14 cellular contexts compared by ENCODE assay signal in the genomic region with DNA sequence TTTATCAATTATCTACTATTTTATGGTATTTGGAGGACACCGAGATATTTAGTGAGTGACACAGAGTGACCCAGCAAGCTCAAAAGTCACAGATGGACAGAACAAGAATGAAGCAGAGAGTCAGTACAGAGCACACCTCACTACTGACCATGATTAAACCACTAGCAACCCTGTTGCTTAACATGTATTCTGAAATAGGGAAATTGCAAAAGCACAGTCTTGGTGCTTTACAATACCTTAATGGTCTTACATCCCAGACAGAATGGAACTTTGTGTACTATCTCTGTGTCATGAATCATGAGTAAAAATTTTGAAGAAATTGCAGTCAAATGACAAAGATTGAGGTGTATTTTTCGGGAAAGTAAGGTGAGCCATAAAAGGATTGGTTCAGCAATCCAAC. TPM values are rescaled to one million over a fixed set of nuclear protein-coding genes. Genes with fewer than 3 reads are reported as not detected.
DNase-seq lines count a peak whose midpoint lies in the region; ATAC-seq, FAIRE-seq and TF ChIP-seq lines count a peak whose summit lies in the region.
"Had no signal": no experiment of that assay in that cellular context is flagged by ENCODE, and none has a peak within 500 bp of the region (broad histone marks: within the 10 kb centered on the region; RNA-seq: fewer than 3 reads in every experiment).

No MANE protein-coding gene starts in this region.

- WGBS in right lobe of liver (ENCODE audit: insufficient coverage, low coverage, low lambda C conversion rate, missing lambda C conversion rate), result 14% methylated on average over 2 of the region's 2 CpGs
- 4% methylated on average over 2 of the region's 2 CpGs for WGBS in HepG2 (ENCODE audit: low lambda C conversion rate)
- WGBS in transverse colon (ENCODE audit: low coverage in 1 of 2), 2 donors, result 61 to 68% methylated on average over 2 of the region's 2 CpGs

- no peaks in the 10 kb centered on the region for H4K20me1 ChIP-seq in HepG2 (ENCODE audit: insufficient read depth, low read length)

- no peaks in the 10 kb centered on the region for H3K27me3 ChIP-seq in right lobe of liver
- no peaks in the 10 kb centered on the region for H3K27me3 ChIP-seq in HepG2 (ENCODE audit: control insufficient read depth in 1 of 2, insufficient read depth in 2 of 2, low read length in 2 of 2)
- no peaks in the 10 kb centered on the region for H3K27me3 ChIP-seq in upper lobe of right lung
- no peaks in the 10 kb centered on the region for H3K27me3 ChIP-seq in transverse colon
- H3K27me3 ChIP-seq: gastrocnemius medialis had no signal

- no peak overlapping the region for H3K4me2 ChIP-seq in HepG2 (ENCODE audit: low read depth, low read length)

- H3K9me3 ChIP-seq in right lobe of liver (no peaks in the 10 kb centered on the region), HepG2 (ENCODE audit: low read length) (no peaks in the 10 kb centered on the region), upper lobe of right lung (no peaks in the 10 kb centered on the region), transverse colon (no peaks in the 10 kb centered on the region)
- H3K9me3 ChIP-seq: gastrocnemius medialis had no signal

- POLR2A ChIA-PET in HepG2 (lab: Yijun Ruan, JAX), result no interaction called here

- no peak for TF ChIP-seq CTCF in right lobe of liver (IDR thresholded peaks at IDR 0.05)
- no peak for TF ChIP-seq CTCF in HepG2 (CRISPR knock-in tag; IDR thresholded peaks at IDR 0.05)
- TF ChIP-seq CTCF in epithelial cell of esophagus (IDR thresholded peaks at IDR 0.05; ENCODE audit: insufficient read depth, low read depth, low read length, missing control alignments), result no peak
- TF ChIP-seq CTCF in upper lobe of right lung (IDR thresholded peaks at IDR 0.05), result no peak
- no peak for TF ChIP-seq CTCF in transverse colon (IDR thresholded peaks at IDR 0.05)

- TF ChIP-seq POLR2A in right lobe of liver (IDR thresholded peaks at IDR 0.05) (no peak), HepG2 (IDR thresholded peaks at IDR 0.05; ENCODE audit: insufficient read depth in 1 of 2, low read depth in 2 of 2, low read length in 2 of 2) (no peak), transverse colon (IDR thresholded peaks at IDR 0.05) (no peak)

- in situ Hi-C loops in HepG2 (cut with HindIII; ENCODE audit: extremely low pct_ligation_motif_present, low pct_unique_long_range_greater_than_20kb), result no loop called here
- in situ Hi-C loops in transverse colon (cut with MboI; ENCODE audit: low pct_ligation_motif_present in 1 of 4, low pct_unique_long_range_greater_than_20kb in 1 of 4, low sequenced_read_pairs in 3 of 4), result no loop called here

- H3K27ac ChIP-seq in right lobe of liver, result no peak overlapping the region
- no peak overlapping the region for H3K27ac ChIP-seq in HepG2 (ENCODE audit: extremely low read length, insufficient read depth, low read length)
- H3K27ac ChIP-seq in upper lobe of right lung, result no peak overlapping the region
- H3K27ac ChIP-seq in transverse colon, result peak overlapping the region in 1 of 4 donors; percentile 38
- H3K27ac ChIP-seq: gastrocnemius medialis had no signal

- CTCF ChIA-PET in HepG2 (lab: Yijun Ruan, JAX; ENCODE audit: low intra/inter-chr PET ratio, low total read pairs), result no interaction called here

- no peak for TF ChIP-seq EP300 in HepG2 (IDR thresholded peaks at IDR 0.05; ENCODE audit: low read depth in 2 of 2, low read length in 2 of 2)
- TF ChIP-seq EP300 in HepG2 (CRISPR knock-in tag; IDR thresholded peaks at IDR 0.05; ENCODE audit: borderline replicate concordance), result no peak
- no peak for TF ChIP-seq EP300 in transverse colon (IDR thresholded peaks at IDR 0.05; ENCODE audit: low read depth)

- H2AFZ ChIP-seq in HepG2 (ENCODE audit: low read length), result no peak overlapping the region

- no peaks in the 10 kb centered on the region for H3K36me3 ChIP-seq in right lobe of liver
- H3K36me3 ChIP-seq in HepG2 (replicated peaks in 1 of 2; ENCODE audit: control insufficient read depth in 1 of 2, insufficient read depth in 2 of 2, low read length in 2 of 2), result no peaks in the 10 kb centered on the region
- no peaks in the 10 kb centered on the region for H3K36me3 ChIP-seq in upper lobe of right lung
- no peaks in the 10 kb centered on the region for H3K36me3 ChIP-seq in transverse colon
- H3K36me3 ChIP-seq: gastrocnemius medialis had no signal

- no peaks in the 10 kb centered on the region for H3K4me1 ChIP-seq in right lobe of liver
- H3K4me1 ChIP-seq in HepG2 (ENCODE audit: insufficient read depth, low read length), result no peaks in the 10 kb centered on the region
- H3K4me1 ChIP-seq in upper lobe of right lung, result no peaks in the 10 kb centered on the region
- no peaks in the 10 kb centered on the region for H3K4me1 ChIP-seq in transverse colon
- H3K4me1 ChIP-seq: gastrocnemius medialis had no signal

- DNase-seq in right lobe of liver (no peak), HepG2 (ENCODE audit: low spot score) (no peak), SKM-1 treated with dmso at 0.1 percent for 144 hours (lab: John Stamatoyannopoulos, UW; ENCODE audit: unreplicated experiment) (peak; percentile 90), epithelial cell of esophagus (ENCODE audit: low read depth) (peak; percentile 32), upper lobe of right lung (no peak), transverse colon (no peak), HUDEP-2 (lab: John Stamatoyannopoulos, UW; ENCODE audit: unreplicated experiment in 76 of 76) (no peak)
- no peak for DNase-seq in stimulated activated CD4-positive, alpha-beta T cell treated with anti-CD3 and anti-CD28 coated beads, Interleukin-15, amount 100 ng/mL, for 24 hours
- DNase-seq: activated CD4-positive, CD25-positive, alpha-beta regulatory T cell; dermis blood vessel endothelial cell; gastrocnemius medialis; SHP77 had no signal

- no peak for TF ChIP-seq RAD21 in HepG2 (CRISPR knock-in tag; IDR thresholded peaks at IDR 0.05)

- H3K4me3 ChIP-seq in right lobe of liver, result no peak overlapping the region
- H3K4me3 ChIP-seq in HepG2 (replicated peaks in 1 of 3; ENCODE audit: insufficient read depth in 1 of 3, low read depth in 2 of 3, low read length in 3 of 3), result no peak overlapping the region
- H3K4me3 ChIP-seq in epithelial cell of esophagus (ENCODE audit: low read length), result no peak overlapping the region
- no peak overlapping the region for H3K4me3 ChIP-seq in upper lobe of right lung
- no peak overlapping the region for H3K4me3 ChIP-seq in transverse colon
- H3K4me3 ChIP-seq: gastrocnemius medialis had no signal

- intact Hi-C loops in right lobe of liver (cut with DNase I) (no loop called here), HepG2 (cut with micrococcal nuclease; ENCODE audit: unreplicated experiment) (no loop called here), upper lobe of right lung (cut with DNase I) (no loop called here), transverse colon (cut with DNase I; ENCODE audit: low total_unique reads) (no loop called here)

- no peak overlapping the region for H3K9ac ChIP-seq in HepG2 (ENCODE audit: insufficient read depth, low read depth, low read length)

- ATAC-seq in right lobe of liver (peak; percentile 43 to 62 (median 53)), HepG2 (no peak), upper lobe of right lung (peak; percentile 88)
- ATAC-seq: gastrocnemius medialis had no signal

- no peaks in the 10 kb centered on the region for H3K79me2 ChIP-seq in HepG2 (ENCODE audit: insufficient read depth, low read length)

- no TSS peak for BruUV-seq in HepG2 (replicated peaks; lab: Mats Ljungman, UMichigan)

- no peak for FAIRE-seq in HepG2 (lab: Jason Lieb, UNC)

RNA-seq across cellular contexts. Expression of gene SAMSN1, which starts 2.6 kb away (rescaled TPM):
- total RNA-seq in right lobe of liver (1 to 10 TPM; 1.2 to 7.4 (median 3.0) TPM), HepG2 (2016; rRNA removed; fragmentation: Illumina TruSeq; extraction: Trizol) (not detected in 2 replicates), upper lobe of right lung (18.2 TPM), transverse colon (1 to 10 TPM; 1.6 to 9.5 (median 5.2) TPM)
- not detected in 2 replicates for total RNA-seq in HepG2 (2016; cell fraction: cytosol; rRNA removed; fragmentation: Illumina TruSeq; extraction: Trizol; ENCODE audit: low read depth)
- total RNA-seq in HepG2 (2016; cell fraction: insoluble cytoplasmic fraction; rRNA removed; fragmentation: Illumina TruSeq; extraction: Trizol), result not detected in 2 replicates
- not detected in 2 replicates for total RNA-seq in HepG2 (2016; cell fraction: membrane; rRNA removed; fragmentation: Illumina TruSeq; extraction: Trizol)
- total RNA-seq in HepG2 (2016; cell fraction: nucleus; rRNA removed; fragmentation: Illumina TruSeq; extraction: Trizol), result not detected in 2 replicates
- polyA plus RNA-seq in HepG2 (2011; rRNA removed), result 0.09 and 0.12 TPM in 2 replicates
- not detected in 2 replicates for polyA plus RNA-seq in HepG2 (2011; cell fraction: cytosol; rRNA removed)
- 0.06 and 0.17 TPM in 2 replicates for polyA plus RNA-seq in HepG2 (2011; cell fraction: nucleus; rRNA removed)
- 0.07 TPM in 1 of 2 replicates, not detected in the other for polyA plus RNA-seq in HepG2 (2012)
- not detected in 2 replicates for polyA plus RNA-seq in HepG2 (2016; cell fraction: cytosol; fragmentation: Illumina TruSeq; extraction: Trizol; ENCODE audit: low read depth)
- polyA plus RNA-seq in HepG2 (2016; cell fraction: insoluble cytoplasmic fraction; fragmentation: Illumina TruSeq; extraction: Trizol; ENCODE audit: low read depth), result not detected in 2 replicates
- not detected in 2 replicates for polyA plus RNA-seq in HepG2 (2016; cell fraction: membrane; fragmentation: Illumina TruSeq; extraction: Trizol; ENCODE audit: low read depth)
- 0.26 TPM in 1 of 2 replicates, not detected in the other for polyA plus RNA-seq in HepG2 (2016; cell fraction: nucleus; fragmentation: Illumina TruSeq; extraction: Trizol; ENCODE audit: insufficient read depth, low read depth)
- 0.37 TPM in 1 of 2 replicates, not detected in the other for polyA minus RNA-seq in HepG2 (2011; rRNA and poly(A)+ RNA removed; ENCODE audit: low replicate concordance)
- polyA minus RNA-seq in HepG2 (2011; cell fraction: cytosol; rRNA and poly(A)+ RNA removed), result not detected in 2 replicates
- not detected in 2 replicates for polyA minus RNA-seq in HepG2 (2011; cell fraction: nucleus; rRNA and poly(A)+ RNA removed)
- total RNA-seq: dermis blood vessel endothelial cell, M059J had no signal
- polyA plus RNA-seq: BJ had no signal

Comparison
In these comparisons a context has a peak if more than half of its experiments do, and no peak if none do; other contexts are left out.
1. DNase-seq: peak in SKM-1 treated with dmso at 0.1 percent for 144 hours (single experiment) and epithelial cell of esophagus (single experiment); none in right lobe of liver (0 of 3), HepG2 (single experiment), upper lobe of right lung (single experiment), stimulated activated CD4-positive, alpha-beta T cell treated with anti-CD3 and anti-CD28 coated beads, Interleukin-15, amount 100 ng/mL, for 24 hours (single experiment), transverse colon (single experiment) and HUDEP-2 (0 of 76).